In genomic region chr7:56009695-56010094, GRCh38 we compare ENCODE assay signal across 10 cellular contexts. TPM values are rescaled to one million over a fixed set of nuclear protein-coding genes. Genes with fewer than 3 reads are reported as not detected.
DNase-seq lines count a peak whose midpoint lies in the region; TF ChIP-seq lines count a peak whose summit lies in the region.
"Had no signal": no experiment of that assay in that cellular context is flagged by ENCODE, and none has a peak within 500 bp of the region (broad histone marks: within the 10 kb centered on the region; RNA-seq: fewer than 3 reads in every experiment).

No MANE protein-coding gene starts in this region.

- in situ Hi-C loops in G401 (cut with HindIII; ENCODE audit: low sequenced_read_pairs), result no loop called here

- no peaks in the 10 kb centered on the region for H3K9me3 ChIP-seq in BE2C

- TF ChIP-seq CTCF in dorsolateral prefrontal cortex (IDR thresholded peaks at IDR 0.05 in 54 of 56, conservative IDR thresholded peaks at IDR 0.05 in 2 of 56; ENCODE audit: low read depth in 1 of 56, partially characterized antibody in 56 of 56) (peak in 8 of 56 donors; percentile 10 to 33 (median 18)), BE2C (IDR thresholded peaks at IDR 0.05; ENCODE audit: low read depth, low read length) (no peak)

- H3K36me3 ChIP-seq in BE2C, result peaks cover 14% of the 10 kb centered on the region

- peak overlapping the region in 10 of 59 donors; percentile 3 to 50 (median 28) for H3K4me3 ChIP-seq in dorsolateral prefrontal cortex
- no peak overlapping the region for H3K4me3 ChIP-seq in BE2C (ENCODE audit: low read depth, low read length)
- H3K4me3 ChIP-seq: cardiac muscle cell had no signal

- intact Hi-C loops in dorsolateral prefrontal cortex (cut with DNase I), result loop anchor here (2.0 to 5.0 kb wide), 3 partner anchors 43 to 45 kb away; partner anchors contain the start of genes CCT6A (in 1 of the 2), NIPSNAP2 (in 1 of the 2) and PSPH (in 1 of the 2)

- H3K27me3 ChIP-seq in dorsolateral prefrontal cortex (no peaks in the 10 kb centered on the region), BE2C (no peaks in the 10 kb centered on the region)
- H3K27me3 ChIP-seq: cardiac muscle cell had no signal

- no peaks in the 10 kb centered on the region for H3K4me1 ChIP-seq in BE2C

- peak; percentile 49 for DNase-seq in G401 (ENCODE audit: low spot score)
- peak; percentile 98 for DNase-seq in NCI-H510A treated with DMSO at 0.1 percent for 48 hours (lab: John Stamatoyannopoulos, UW)
- peak; percentile 6 to 72 (median 54) for DNase-seq in dorsolateral prefrontal cortex
- DNase-seq in nucleus accumbens (lab: John Stamatoyannopoulos, UW), result peak in 55 of 56 donors; percentile 4 to 80 (median 48)
- DNase-seq in SKM-1 treated with dmso at 0.1 percent for 144 hours (lab: John Stamatoyannopoulos, UW; ENCODE audit: unreplicated experiment), result no peak
- no peak for DNase-seq in stimulated activated CD4-positive, alpha-beta T cell treated with anti-CD3 and anti-CD28 coated beads, Interleukin-12 subunit alpha, Interleukin-12 subunit beta, amount 100 ng/mL, for 4 hours
- DNase-seq in stimulated activated CD4-positive, alpha-beta T cell treated with anti-CD3 and anti-CD28 coated beads, Interleukin-4, amount 100 ng/mL, for 4 hours, result no peak
- no peak for DNase-seq in BE2C
- DNase-seq: CD4-positive, alpha-beta memory T cell had no signal

- peak overlapping the region in 56 of 59 donors; percentile 1 to 92 (median 78) for H3K27ac ChIP-seq in dorsolateral prefrontal cortex
- H3K27ac ChIP-seq: cardiac muscle cell had no signal

RNA-seq across cellular contexts. Expression of gene PSPH, which starts 41.5 kb away (rescaled TPM):
- total RNA-seq in G401 (2014; rRNA removed; shearing (Covaris generic)), result 69.1 and 70.9 TPM in 2 replicates
- 10 to 100 TPM; 11.1 to 44.3 (median 20.0) TPM for total RNA-seq in dorsolateral prefrontal cortex
- 24.8 TPM for polyA plus RNA-seq in BE2C (2012; ENCODE audit: insufficient read depth, insufficient read length, low read depth)

RNA-seq across cellular contexts. Expression of gene CCT6A, which starts 41.9 kb away (rescaled TPM):
- 412 and 507 TPM in 2 replicates for total RNA-seq in G401 (2014; rRNA removed; shearing (Covaris generic))
- 100 to 1,000 TPM in 2 of 120 experiments, 10 to 100 TPM in 118; 38.3 to 105 (median 76.0) TPM for total RNA-seq in dorsolateral prefrontal cortex
- polyA plus RNA-seq in BE2C (2012; ENCODE audit: insufficient read depth, insufficient read length, low read depth), result 311 TPM

RNA-seq across cellular contexts. Expression of gene NIPSNAP2, which starts 45.3 kb away (rescaled TPM):
- total RNA-seq in G401 (2014; rRNA removed; shearing (Covaris generic)), result 36.2 and 79.2 TPM in 2 replicates
- total RNA-seq in dorsolateral prefrontal cortex, result 100 to 1,000 TPM in 1 of 120 experiments, 10 to 100 TPM in 119; 39.1 to 106 (median 67.7) TPM
- 48.6 TPM for polyA plus RNA-seq in BE2C (2012; ENCODE audit: insufficient read depth, insufficient read length, low read depth)

RNA-seq across cellular contexts. Expression of gene SUMF2, which starts 54.4 kb away (rescaled TPM):
- total RNA-seq in G401 (2014; rRNA removed; shearing (Covaris generic)), result 145 and 152 TPM in 2 replicates
- 100 to 1,000 TPM in 4 of 120 experiments, 10 to 100 TPM in 116; 41.7 to 111 (median 75.6) TPM for total RNA-seq in dorsolateral prefrontal cortex
- polyA plus RNA-seq in BE2C (2012; ENCODE audit: insufficient read depth, insufficient read length, low read depth), result 72.3 TPM

RNA-seq across cellular contexts. Expression of gene MRPS17, which starts 58.0 kb away (rescaled TPM):
- total RNA-seq in G401 (2014; rRNA removed; shearing (Covaris generic)), result 32.1 and 39.7 TPM in 2 replicates
- total RNA-seq in dorsolateral prefrontal cortex, result 10 to 100 TPM in 119 of 120 experiments, 1 to 10 TPM in 1; 5.8 to 24.3 (median 17.4) TPM
- 71.9 TPM for polyA plus RNA-seq in BE2C (2012; ENCODE audit: insufficient read depth, insufficient read length, low read depth)

Comparison
In these comparisons a context has a peak if more than half of its experiments do, and no peak if none do; other contexts are left out.
1. DNase-seq: peak in G401 (single experiment), NCI-H510A treated with DMSO at 0.1 percent for 48 hours (single experiment), dorsolateral prefrontal cortex (10 of 10) and nucleus accumbens (55 of 56); none in SKM-1 treated with dmso at 0.1 percent for 144 hours (single experiment), stimulated activated CD4-positive, alpha-beta T cell treated with anti-CD3 and anti-CD28 coated beads, Interleukin-12 subunit alpha, Interleukin-12 subunit beta, amount 100 ng/mL, for 4 hours (single experiment), stimulated activated CD4-positive, alpha-beta T cell treated with anti-CD3 and anti-CD28 coated beads, Interleukin-4, amount 100 ng/mL, for 4 hours (0 of 2) and BE2C (single experiment).